ENCODE assay signal across 8 cellular contexts in genomic region chr10:119368991-119369869, GRCh38.
A peak's percentile ranks its signal among the peaks of the same experiment; 100 is the strongest.
DNase-seq lines count a peak whose midpoint lies in the region; ATAC-seq and TF ChIP-seq lines count a peak whose summit lies in the region.

No MANE protein-coding gene starts in this region.

- peak overlapping the region; percentile 55 for H3K27ac ChIP-seq in rectal smooth muscle tissue (ENCODE audit: low read depth, low read length)

- H3K27me3 ChIP-seq in rectal smooth muscle tissue (ENCODE audit: control insufficient read depth, insufficient read depth, low read length), result no peaks in the 10 kb centered on the region

- H3K36me3 ChIP-seq in rectal smooth muscle tissue (ENCODE audit: control insufficient read depth, insufficient read depth, low read length), result no peaks in the 10 kb centered on the region

- H3K9me3 Mint-ChIP-seq in activated T-helper 1 cell treated with anti-CD3 and anti-CD28 coated beads, Interleukin-12 subunit alpha, Interleukin-12 subunit beta, Interleukin-2, Interleukin-4 antibody, amounts not matched to agents 30 ng/mL and 10 ng/mL and 1 ng/mL, durations not matched to agents 14 hours and 24 hours and 36 hours, result no peaks in the 10 kb centered on the region
- no peaks in the 10 kb centered on the region for H3K9me3 Mint-ChIP-seq in chondrocyte (ENCODE audit: low read depth)

- H3K9ac ChIP-seq in rectal smooth muscle tissue (ENCODE audit: low read length), result no peak overlapping the region

- ATAC-seq in GM18517 (IDR thresholded peaks at IDR 0.05; ENCODE audit: unreplicated experiment), result peak; percentile 61
- peak; percentile 58 for ATAC-seq in HG02623 (IDR thresholded peaks at IDR 0.05; ENCODE audit: unreplicated experiment)

- H3K4me1 ChIP-seq in rectal smooth muscle tissue (ENCODE audit: control insufficient read depth, insufficient read depth, low read length), result peaks cover 11% of the 10 kb centered on the region

- TF ChIP-seq CTCF in chondrocyte (IDR thresholded peaks at IDR 0.05), result no peak

- no peak overlapping the region for H3K4me3 Mint-ChIP-seq in activated T-helper 1 cell treated with anti-CD3 and anti-CD28 coated beads, Interleukin-12 subunit alpha, Interleukin-12 subunit beta, Interleukin-2, Interleukin-4 antibody, amounts not matched to agents 30 ng/mL and 10 ng/mL and 1 ng/mL, durations not matched to agents 14 hours and 24 hours and 36 hours
- no peak overlapping the region for H3K4me3 Mint-ChIP-seq in chondrocyte (ENCODE audit: unreplicated experiment)

- intact Hi-C loops in activated T-helper 1 cell treated with anti-CD3 and anti-CD28 coated beads, Interleukin-12 subunit alpha, Interleukin-12 subunit beta, Interleukin-2, Interleukin-4 antibody, amounts not matched to agents 30 ng/mL and 10 ng/mL and 1 ng/mL, durations not matched to agents 14 hours and 24 hours and 36 hours (cut with micrococcal nuclease), result no loop called here

- H3K4me3 ChIP-seq in rectal smooth muscle tissue (ENCODE audit: low read length), result no peak overlapping the region

- no peaks in the 10 kb centered on the region for H3K27me3 Mint-ChIP-seq in activated T-helper 1 cell treated with anti-CD3 and anti-CD28 coated beads, Interleukin-12 subunit alpha, Interleukin-12 subunit beta, Interleukin-2, Interleukin-4 antibody, amounts not matched to agents 30 ng/mL and 10 ng/mL and 1 ng/mL, durations not matched to agents 14 hours and 24 hours and 36 hours (ENCODE audit: insufficient read depth)
- no peaks in the 10 kb centered on the region for H3K27me3 Mint-ChIP-seq in chondrocyte (ENCODE audit: low read depth)

- peaks cover 32% of the 10 kb centered on the region for H3K4me1 Mint-ChIP-seq in activated T-helper 1 cell treated with anti-CD3 and anti-CD28 coated beads, Interleukin-12 subunit alpha, Interleukin-12 subunit beta, Interleukin-2, Interleukin-4 antibody, amounts not matched to agents 30 ng/mL and 10 ng/mL and 1 ng/mL, durations not matched to agents 14 hours and 24 hours and 36 hours (ENCODE audit: low read depth)
- peaks cover 35% of the 10 kb centered on the region for H3K4me1 Mint-ChIP-seq in chondrocyte (ENCODE audit: low read depth)

- peak overlapping the region; percentile 16 for H3K27ac Mint-ChIP-seq in activated T-helper 1 cell treated with anti-CD3 and anti-CD28 coated beads, Interleukin-12 subunit alpha, Interleukin-12 subunit beta, Interleukin-2, Interleukin-4 antibody, amounts not matched to agents 30 ng/mL and 10 ng/mL and 1 ng/mL, durations not matched to agents 14 hours and 24 hours and 36 hours
- H3K27ac Mint-ChIP-seq in chondrocyte (ENCODE audit: unreplicated experiment), result no peak overlapping the region

- peaks cover 7% of the 10 kb centered on the region for H3K36me3 Mint-ChIP-seq in activated T-helper 1 cell treated with anti-CD3 and anti-CD28 coated beads, Interleukin-12 subunit alpha, Interleukin-12 subunit beta, Interleukin-2, Interleukin-4 antibody, amounts not matched to agents 30 ng/mL and 10 ng/mL and 1 ng/mL, durations not matched to agents 14 hours and 24 hours and 36 hours (ENCODE audit: low read depth)
- no peaks in the 10 kb centered on the region for H3K36me3 Mint-ChIP-seq in chondrocyte (ENCODE audit: low read depth)

- DNase-seq in activated T-helper 1 cell treated with anti-CD3 and anti-CD28 coated beads, Interleukin-12 subunit alpha, Interleukin-12 subunit beta, Interleukin-2, Interleukin-4 antibody, amounts not matched to agents 30 ng/mL and 10 ng/mL and 1 ng/mL, durations not matched to agents 14 hours and 24 hours and 36 hours (ENCODE audit: low spot score), result no peak
- no peak for DNase-seq in NCI-H2029 (lab: John Stamatoyannopoulos, UW)
- no peak for DNase-seq in NCI-H1694 treated with DMSO at 0.1 percent for 48 hours (lab: John Stamatoyannopoulos, UW)
- no peak for DNase-seq in chondrocyte (ENCODE audit: low spot score)
- no peak for DNase-seq in cerebellar nuclear complex (lab: John Stamatoyannopoulos, UW)
